11 cellular contexts compared by ENCODE assay signal in genomic region chr19:1453525-1454371, GRCh38. TPM values are rescaled to one million over a fixed set of nuclear protein-coding genes. Genes with fewer than 3 reads are reported as not detected.
DNase-seq lines count a peak whose midpoint lies in the region; ATAC-seq, FAIRE-seq and TF ChIP-seq lines count a peak whose summit lies in the region.
"Had no signal": no experiment of that assay in that cellular context is flagged by ENCODE, and none has a peak within 500 bp of the region (broad histone marks: within the 10 kb centered on the region; RNA-seq: fewer than 3 reads in every experiment).

No MANE protein-coding gene starts in this region.

- in situ Hi-C loops in astrocyte of the cerebellum (cut with HindIII; ENCODE audit: low sequenced_read_pairs): no loop called here

- TF ChIP-seq CTCF in astrocyte of the cerebellum (IDR thresholded peaks at IDR 0.05; ENCODE audit: low read depth, low read length, missing control alignments): peak; percentile 21

- DNase-seq in AG20443 (ENCODE audit: low spot score) (peak; percentile 77), HEK293T (ENCODE audit: extremely low spot score) (no peak), astrocyte of the cerebellum (ENCODE audit: low read depth) (no peak), left lobe of liver (ENCODE audit: low spot score) (no peak), DMS79 treated with DMSO at 0.1 percent for 48 hours (lab: John Stamatoyannopoulos, UW) (no peak), GM12892 (ENCODE audit: insufficient read length) (no peak), immature natural killer cell (no peak)
- no peak for DNase-seq in activated naive CD4-positive, alpha-beta T cell treated with anti-CD3 and anti-CD28 coated beads for 36 hours
- DNase-seq: HCEC 1CT, T-helper 1 cell had no signal

- no peak overlapping the region for H3K4me3 ChIP-seq in astrocyte of the cerebellum (ENCODE audit: low read depth, low read length)
- H3K4me3 ChIP-seq: upper lobe of left lung had no signal

- CTCF ChIA-PET in HEK293T (lab: Yijun Ruan, JAX): interaction anchor here (0.8 to 2.0 kb wide), 3 partner anchors 9 to 51 kb away, joined by 3 to 9 read pairs (median 3); no protein-coding TSS in a partner anchor
- CTCF ChIA-PET in activated naive CD4-positive, alpha-beta T cell treated with anti-CD3 and anti-CD28 coated beads for 36 hours (lab: Charles Lee): interaction anchor here (0.8 to 2.5 kb wide), 2 partner anchors 9 to 17 kb away, joined by 4 to 11 read pairs; no protein-coding TSS in a partner anchor

- no peaks in the 10 kb centered on the region for H3K36me3 Mint-ChIP-seq in immature natural killer cell
- no peaks in the 10 kb centered on the region for H3K36me3 Mint-ChIP-seq in activated naive CD4-positive, alpha-beta T cell treated with anti-CD3 and anti-CD28 coated beads for 36 hours (ENCODE audit: low read depth)

- POLR2A ChIA-PET in HEK293T (lab: Yijun Ruan, JAX): interaction anchor here (1.1 to 1.9 kb wide), 3 partner anchors 9 to 185 kb away, joined by 3 to 6 read pairs (median 3); partner anchors contain the start of gene CIRBP

- H3K4me1 Mint-ChIP-seq in immature natural killer cell: peaks cover 16 to 19% of the 10 kb centered on the region in 2 donors
- H3K4me1 Mint-ChIP-seq in activated naive CD4-positive, alpha-beta T cell treated with anti-CD3 and anti-CD28 coated beads for 36 hours (ENCODE audit: low read depth): peaks cover 17% of the 10 kb centered on the region

- TF ChIP-seq POLR2A in GM12892 (IDR thresholded peaks at IDR 0.05; ENCODE audit: low read depth, low read length): no peak

- intact Hi-C loops in activated naive CD4-positive, alpha-beta T cell treated with anti-CD3 and anti-CD28 coated beads for 36 hours (cut with micrococcal nuclease): no loop called here

- peaks cover 18 to 30% (median 20%) of the 10 kb centered on the region in 3 donors for H3K27me3 Mint-ChIP-seq in immature natural killer cell (ENCODE audit: low read depth in 3 of 3)
- H3K27me3 Mint-ChIP-seq in activated naive CD4-positive, alpha-beta T cell treated with anti-CD3 and anti-CD28 coated beads for 36 hours (ENCODE audit: low read depth): peaks cover 52% of the 10 kb centered on the region

- peaks cover 0 to 1% (median 0%) of the 10 kb centered on the region in 6 donors for H3K9me3 Mint-ChIP-seq in immature natural killer cell
- no peaks in the 10 kb centered on the region for H3K9me3 Mint-ChIP-seq in activated naive CD4-positive, alpha-beta T cell treated with anti-CD3 and anti-CD28 coated beads for 36 hours

- H3K4me3 Mint-ChIP-seq in immature natural killer cell: peak overlapping the region in 2 of 5 donors; percentile 2 to 56
- no peak overlapping the region for H3K4me3 Mint-ChIP-seq in activated naive CD4-positive, alpha-beta T cell treated with anti-CD3 and anti-CD28 coated beads for 36 hours

- peak; percentile 34 for ATAC-seq in left lobe of liver

- no peak for FAIRE-seq in GM12892 (lab: Jason Lieb, UNC)

- no peak overlapping the region for H3K27ac Mint-ChIP-seq in immature natural killer cell
- no peak overlapping the region for H3K27ac Mint-ChIP-seq in activated naive CD4-positive, alpha-beta T cell treated with anti-CD3 and anti-CD28 coated beads for 36 hours

TF ChIP-seq in HEK293T, 16 proteins besides CTCF, POLR2A, EP300 and RAD21:
- TF ChIP-seq L3MBTL2 (conservative IDR thresholded peaks at IDR 0.05): peak; percentile 80
- TF ChIP-seq TARDBP (IDR thresholded peaks at IDR 0.05): no peak

RNA-seq across cellular contexts. Expression of gene APC2, which starts 3.8 kb away (rescaled TPM):
- total RNA-seq in left lobe of liver: 0.13 TPM
- 0.23 TPM for polyA plus RNA-seq in GM12892 (2012; ENCODE audit: missing spikeins)
- under 1 TPM in 1 of 3 donors, not detected in 2; 0.06 TPM for polyA plus RNA-seq in immature natural killer cell
- total RNA-seq in activated naive CD4-positive, alpha-beta T cell treated with anti-CD3 and anti-CD28 coated beads for 36 hours: under 1 TPM; 0.07 to 0.12 TPM

RNA-seq across cellular contexts. Expression of gene RPS15, which starts 15.6 kb away (rescaled TPM):
- 410 TPM for total RNA-seq in left lobe of liver
- polyA plus RNA-seq in GM12892 (2012; ENCODE audit: missing spikeins): 1,490 TPM
- 1,000 to 10,000 TPM; 1,383 to 2,244 (median 1,622) TPM for polyA plus RNA-seq in immature natural killer cell
- 1,000 to 10,000 TPM; 1,902 to 1,906 TPM for total RNA-seq in activated naive CD4-positive, alpha-beta T cell treated with anti-CD3 and anti-CD28 coated beads for 36 hours

RNA-seq across cellular contexts. Expression of gene C19orf25, which starts 25.3 kb away (rescaled TPM):
- 19.2 TPM for total RNA-seq in left lobe of liver
- 11.2 TPM for polyA plus RNA-seq in GM12892 (2012; ENCODE audit: missing spikeins)
- 10 to 100 TPM; 57.4 to 61.6 (median 61.2) TPM for polyA plus RNA-seq in immature natural killer cell
- total RNA-seq in activated naive CD4-positive, alpha-beta T cell treated with anti-CD3 and anti-CD28 coated beads for 36 hours: 10 to 100 TPM; 17.5 to 20.8 TPM

RNA-seq across cellular contexts. Expression of gene PCSK4, which starts 36.4 kb away (rescaled TPM):
- total RNA-seq in left lobe of liver: 4.8 TPM
- 1.00 TPM for polyA plus RNA-seq in GM12892 (2012; ENCODE audit: missing spikeins)
- polyA plus RNA-seq in immature natural killer cell: under 1 TPM in 2 of 3 donors, not detected in 1; 0.25 to 0.33 TPM
- total RNA-seq in activated naive CD4-positive, alpha-beta T cell treated with anti-CD3 and anti-CD28 coated beads for 36 hours: 1 to 10 TPM; 1.5 to 1.7 TPM

RNA-seq across cellular contexts. Expression of gene REEP6, which starts 37.2 kb away (rescaled TPM):
- total RNA-seq in left lobe of liver: 118 TPM
- polyA plus RNA-seq in GM12892 (2012; ENCODE audit: missing spikeins): 0.45 TPM
- polyA plus RNA-seq in immature natural killer cell: 1 to 10 TPM; 4.0 to 7.1 (median 6.4) TPM
- 1 to 10 TPM; 1.3 to 1.6 TPM for total RNA-seq in activated naive CD4-positive, alpha-beta T cell treated with anti-CD3 and anti-CD28 coated beads for 36 hours
